ENCODE assay signal across 27 cellular contexts in the genomic region with DNA sequence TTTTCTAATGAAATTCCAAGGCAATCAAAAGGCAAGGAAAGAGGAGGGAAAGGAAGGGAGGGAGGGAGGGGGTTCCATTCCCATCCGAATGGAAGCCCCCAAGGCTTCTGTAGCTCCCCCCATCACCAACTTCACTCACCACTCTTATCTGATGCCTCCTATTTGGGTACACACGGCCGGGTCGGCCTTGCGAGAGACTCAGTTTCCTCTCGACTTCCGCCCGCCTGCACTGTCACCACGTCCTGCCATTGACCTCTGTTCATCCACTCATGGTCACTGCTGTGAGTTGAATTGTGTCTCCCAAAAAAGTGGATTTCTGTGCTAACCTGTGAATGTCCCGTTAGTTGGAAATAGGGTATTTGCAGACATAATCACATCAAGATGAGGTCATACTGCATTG. TPM values are rescaled to one million over a fixed set of nuclear protein-coding genes. Genes with fewer than 3 reads are reported as not detected.
"Had no signal": no experiment of that assay in that cellular context is flagged by ENCODE, and none has a peak within 500 bp of the region (broad histone marks: within the 10 kb centered on the region; RNA-seq: fewer than 3 reads in every experiment).

No MANE protein-coding gene starts in this region.

- H3K27ac ChIP-seq: colonic mucosa, pancreas, upper lobe of right lung had no signal

- ATAC-seq: activated CD8-positive, alpha-beta T cell treated with anti-CD3 and anti-CD28 coated beads for 36 hours; esophagus mucosa; left lobe of liver; natural killer cell treated with Interleukin-12 subunit alpha and Interleukin-12 subunit beta and Interleukin-15 and Interleukin-18, amount 100 ng/mL, for 72 hours; stimulated activated naive CD8-positive, alpha-beta T cell treated with anti-CD3 and anti-CD28 coated beads, Interleukin-15, Interleukin-2, amounts not matched to agents 100 U/mL and 50 U/mL, for 24 hours; upper lobe of right lung had no signal

- H3K4me1 Mint-ChIP-seq: immature natural killer cell had no signal

- H3K4me3 ChIP-seq: colonic mucosa, heart left ventricle, lung, pancreas, prostate gland, upper lobe of right lung had no signal

- H3K36me3 Mint-ChIP-seq: activated naive CD4-positive, alpha-beta T cell treated with anti-CD3 and anti-CD28 coated beads, Interleukin-2, amount 50 U/mL, for 24 hours; immature natural killer cell; natural killer cell treated with Interleukin-12 subunit alpha and Interleukin-12 subunit beta and Interleukin-15 and Interleukin-18, amount 100 ng/mL, for 72 hours had no signal

- H3K9me3 ChIP-seq: colonic mucosa, heart left ventricle, pancreas, prostate gland, SK-N-SH, upper lobe of right lung had no signal

- H3K9ac ChIP-seq: SK-N-SH had no signal

- H3K4me3 Mint-ChIP-seq: activated CD8-positive, alpha-beta T cell treated with anti-CD3 and anti-CD28 coated beads for 36 hours; activated naive CD4-positive, alpha-beta T cell treated with anti-CD3 and anti-CD28 coated beads, Interleukin-2, amount 50 U/mL, for 24 hours; immature natural killer cell; natural killer cell treated with Interleukin-12 subunit alpha and Interleukin-12 subunit beta and Interleukin-15 and Interleukin-18, amount 100 ng/mL, for 72 hours; T-helper 1 cell treated with Interleukin-12 subunit alpha and Interleukin-12 subunit beta and Interleukin-4 antibody, amounts not matched to agents 30 μg/mL and 1 μg/mL, for 36 hours had no signal

- H3K27me3 Mint-ChIP-seq: activated CD8-positive, alpha-beta T cell treated with anti-CD3 and anti-CD28 coated beads for 36 hours; activated naive CD4-positive, alpha-beta T cell treated with anti-CD3 and anti-CD28 coated beads, Interleukin-2, amount 50 U/mL, for 24 hours had no signal

- H3K27me3 ChIP-seq: colonic mucosa, heart left ventricle, pancreas, upper lobe of right lung had no signal

- H3K36me3 ChIP-seq: colonic mucosa, heart left ventricle, pancreas, prostate gland, upper lobe of right lung had no signal

- H3K9me3 Mint-ChIP-seq: activated CD8-positive, alpha-beta T cell treated with anti-CD3 and anti-CD28 coated beads for 36 hours; activated naive CD4-positive, alpha-beta T cell treated with anti-CD3 and anti-CD28 coated beads, Interleukin-2, amount 50 U/mL, for 24 hours; activated T-helper 2 cell treated with anti-CD3 and anti-CD28 coated beads, Interferon-gamma antibody, Interleukin-2, Interleukin-4, amounts not matched to agents 10 μg/mL and 5 μg/mL and 100 μg/mL, durations not matched to agents 14 hours and 24 hours and 36 hours; immature natural killer cell; natural killer cell treated with Interleukin-12 subunit alpha and Interleukin-12 subunit beta and Interleukin-15 and Interleukin-18, amount 100 ng/mL, for 72 hours; T-helper 1 cell treated with Interleukin-12 subunit alpha and Interleukin-12 subunit beta and Interleukin-4 antibody, amounts not matched to agents 30 μg/mL and 1 μg/mL, for 36 hours had no signal

- H3K4me1 ChIP-seq: pancreas, upper lobe of right lung had no signal

- DNase-seq: activated CD4-positive, alpha-beta T cell treated with anti-CD3 and anti-CD28 coated beads, Interleukin-2, amount 50 U/mL, for 1 hour; activated CD8-positive, alpha-beta T cell treated with anti-CD3 and anti-CD28 coated beads for 36 hours; activated T-cell treated with anti-CD3 and anti-CD28 coated beads, Interleukin-2, amount 50 U/mL, for 48 hours; cerebellar nuclear complex; colonic mucosa; effector memory CD4-positive, alpha-beta T cell; foreskin fibroblast; heart left ventricle; immature natural killer cell; kidney; mesendoderm; SK-N-SH; stimulated activated CD4-positive, alpha-beta T cell treated with anti-CD3 and anti-CD28 coated beads, Interleukin-2, amount 100 ng/mL, for 48 hours; stimulated activated naive CD8-positive, alpha-beta T cell treated with anti-CD3 and anti-CD28 coated beads, Interleukin-15, Interleukin-2, amounts not matched to agents 100 U/mL and 50 U/mL, for 24 hours; SW 1271; T-helper 9 cell; upper lobe of right lung had no signal

- H3K27ac Mint-ChIP-seq: activated CD8-positive, alpha-beta T cell treated with anti-CD3 and anti-CD28 coated beads for 36 hours; activated naive CD4-positive, alpha-beta T cell treated with anti-CD3 and anti-CD28 coated beads, Interleukin-2, amount 50 U/mL, for 24 hours; activated T-helper 2 cell treated with anti-CD3 and anti-CD28 coated beads, Interferon-gamma antibody, Interleukin-2, Interleukin-4, amounts not matched to agents 10 μg/mL and 5 μg/mL and 100 μg/mL, durations not matched to agents 14 hours and 24 hours and 36 hours; immature natural killer cell; natural killer cell treated with Interleukin-12 subunit alpha and Interleukin-12 subunit beta and Interleukin-15 and Interleukin-18, amount 100 ng/mL, for 72 hours; T-helper 1 cell treated with Interleukin-12 subunit alpha and Interleukin-12 subunit beta and Interleukin-4 antibody, amounts not matched to agents 30 μg/mL and 1 μg/mL, for 36 hours had no signal

- H3K4me2 ChIP-seq: SK-N-SH had no signal

RNA-seq across cellular contexts. Expression of gene PDE9A, which starts 11.2 kb away (rescaled TPM):
- total RNA-seq: myocyte had no signal
